Comparison of ENCODE assay signal across 4 cellular contexts in the genomic region with DNA sequence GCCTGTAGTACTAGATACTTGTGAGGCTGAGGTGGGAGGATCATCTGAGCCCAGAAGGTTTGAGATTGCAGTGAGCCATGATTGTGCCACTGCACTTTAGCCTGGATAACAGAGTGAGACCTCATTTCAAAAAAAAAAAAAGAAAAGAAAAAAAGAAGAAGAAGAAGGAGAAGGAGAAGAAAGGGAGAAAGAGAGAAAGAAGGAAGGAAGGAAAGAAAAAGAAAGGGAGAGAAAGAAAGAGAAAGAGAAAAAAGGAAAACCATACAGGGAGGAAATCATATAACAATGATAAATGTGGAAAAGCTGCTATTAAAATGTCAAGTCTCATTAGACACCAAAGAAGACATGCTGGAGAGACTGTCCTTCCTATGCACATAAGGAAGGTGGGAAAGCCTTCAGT.
TF ChIP-seq lines count a peak whose summit lies in the region.

No MANE protein-coding gene starts in this region.

TF ChIP-seq in GM23338, 12 proteins besides CTCF, POLR2A, EP300 and RAD21:
- TF ChIP-seq, protein P1, sequence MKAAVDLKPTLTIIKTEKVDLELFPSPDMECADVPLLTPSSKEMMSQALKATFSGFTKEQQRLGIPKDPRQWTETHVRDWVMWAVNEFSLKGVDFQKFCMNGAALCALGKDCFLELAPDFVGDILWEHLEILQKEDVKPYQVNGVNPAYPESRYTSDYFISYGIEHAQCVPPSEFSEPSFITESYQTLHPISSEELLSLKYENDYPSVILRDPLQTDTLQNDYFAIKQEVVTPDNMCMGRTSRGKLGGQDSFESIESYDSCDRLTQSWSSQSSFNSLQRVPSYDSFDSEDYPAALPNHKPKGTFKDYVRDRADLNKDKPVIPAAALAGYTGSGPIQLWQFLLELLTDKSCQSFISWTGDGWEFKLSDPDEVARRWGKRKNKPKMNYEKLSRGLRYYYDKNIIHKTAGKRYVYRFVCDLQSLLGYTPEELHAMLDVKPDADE (IDR thresholded peaks at IDR 0.05): no peak

TF ChIP-seq in HEK293T, 16 proteins besides CTCF, POLR2A, EP300 and RAD21:
- no peak for TF ChIP-seq FOXA1 (IDR thresholded peaks at IDR 0.05)
- TF ChIP-seq ZNF384 (IDR thresholded peaks at IDR 0.05): no peak
- TF ChIP-seq, protein P2, sequence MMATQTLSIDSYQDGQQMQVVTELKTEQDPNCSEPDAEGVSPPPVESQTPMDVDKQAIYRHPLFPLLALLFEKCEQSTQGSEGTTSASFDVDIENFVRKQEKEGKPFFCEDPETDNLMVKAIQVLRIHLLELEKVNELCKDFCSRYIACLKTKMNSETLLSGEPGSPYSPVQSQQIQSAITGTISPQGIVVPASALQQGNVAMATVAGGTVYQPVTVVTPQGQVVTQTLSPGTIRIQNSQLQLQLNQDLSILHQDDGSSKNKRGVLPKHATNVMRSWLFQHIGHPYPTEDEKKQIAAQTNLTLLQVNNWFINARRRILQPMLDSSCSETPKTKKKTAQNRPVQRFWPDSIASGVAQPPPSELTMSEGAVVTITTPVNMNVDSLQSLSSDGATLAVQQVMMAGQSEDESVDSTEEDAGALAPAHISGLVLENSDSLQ (IDR thresholded peaks at IDR 0.05): peak; percentile 40; the same call in 1 of the 2 replicates
- no peak for TF ChIP-seq HDGF (IDR thresholded peaks at IDR 0.05; ENCODE audit: borderline replicate concordance)

TF ChIP-seq in K562, 482 proteins besides CTCF, POLR2A, EP300 and RAD21 (continues in another document):
- TF ChIP-seq SAFB2 (IDR thresholded peaks at IDR 0.05; ENCODE audit: borderline replicate concordance, low read depth, low read length, severe bottlenecking) (no peak), FOXK2 (conservative IDR thresholded peaks at IDR 0.05 in 1 of 2, IDR thresholded peaks at IDR 0.05 in 1 of 2; ENCODE audit: low read depth in 2 of 2) (0 out of 4 replicates have a peak, but pooled peaks of 1 of the 2 experiments have one; percentile 12), NCOA4 (IDR thresholded peaks at IDR 0.05; ENCODE audit: partially characterized antibody) (no peak), TRIM24 (IDR thresholded peaks at IDR 0.05) (no peak; a peak in 1 of 4 replicates), ZNF507 (tag; conservative IDR thresholded peaks at IDR 0.05) (no peak), SAP30 (IDR thresholded peaks at IDR 0.05; ENCODE audit: borderline replicate concordance, insufficient read depth, low read depth, low read length, poor library complexity, severe bottlenecking) (no peak), HNRNPL (IDR thresholded peaks at IDR 0.05; ENCODE audit: low read depth, low read length) (no peak), ZKSCAN1 (IDR thresholded peaks at IDR 0.05; ENCODE audit: low read depth, low read length) (no peak), ZNF124 (CRISPR knock-in tag; IDR thresholded peaks at IDR 0.05) (no peak), ZNF592 (IDR thresholded peaks at IDR 0.05) (no peak), ARHGAP35 (IDR thresholded peaks at IDR 0.05; ENCODE audit: partially characterized antibody) (peak; percentile 4), ZBTB1 (CRISPR knock-in tag; IDR thresholded peaks at IDR 0.05; ENCODE audit: borderline replicate concordance, low read depth) (no peak), ZNF239 (CRISPR knock-in tag; IDR thresholded peaks at IDR 0.05) (no peak), SRSF3 (IDR thresholded peaks at IDR 0.05; ENCODE audit: insufficient read depth, low read length) (no peak), BRCA1 (IDR thresholded peaks at IDR 0.05) (no peak), BRCA1 (CRISPR knock-in tag; IDR thresholded peaks at IDR 0.05) (no peak), ADNP (tag; IDR thresholded peaks at IDR 0.05) (no peak), CHD4 (IDR thresholded peaks at IDR 0.05; ENCODE audit: insufficient read depth, insufficient replicate concordance, low read depth, low read length, poor library complexity, severe bottlenecking) (no peak), MED1 (CRISPR knock-in tag; IDR thresholded peaks at IDR 0.05; ENCODE audit: borderline replicate concordance) (no peak), BRD4 (IDR thresholded peaks at IDR 0.05) (no peak), CBFA2T3 (IDR thresholded peaks at IDR 0.05) (peak; percentile 62), ZNF764 (CRISPR knock-in tag; IDR thresholded peaks at IDR 0.05; ENCODE audit: low read depth) (no peak)
- TF ChIP-seq, protein P3, sequence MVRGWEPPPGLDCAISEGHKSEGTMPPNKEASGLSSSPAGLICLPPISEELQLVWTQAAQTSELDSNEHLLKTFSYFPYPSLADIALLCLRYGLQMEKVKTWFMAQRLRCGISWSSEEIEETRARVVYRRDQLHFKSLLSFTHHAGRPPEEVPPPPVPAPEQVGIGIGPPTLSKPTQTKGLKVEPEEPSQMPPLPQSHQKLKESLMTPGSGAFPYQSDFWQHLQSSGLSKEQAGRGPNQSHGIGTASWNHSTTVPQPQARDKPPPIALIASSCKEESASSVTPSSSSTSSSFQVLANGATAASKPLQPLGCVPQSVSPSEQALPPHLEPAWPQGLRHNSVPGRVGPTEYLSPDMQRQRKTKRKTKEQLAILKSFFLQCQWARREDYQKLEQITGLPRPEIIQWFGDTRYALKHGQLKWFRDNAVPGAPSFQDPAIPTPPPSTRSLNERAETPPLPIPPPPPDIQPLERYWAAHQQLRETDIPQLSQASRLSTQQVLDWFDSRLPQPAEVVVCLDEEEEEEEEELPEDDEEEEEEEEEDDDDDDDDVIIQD (CRISPR knock-in tag; IDR thresholded peaks at IDR 0.05): no peak
- TF ChIP-seq, protein P4, sequence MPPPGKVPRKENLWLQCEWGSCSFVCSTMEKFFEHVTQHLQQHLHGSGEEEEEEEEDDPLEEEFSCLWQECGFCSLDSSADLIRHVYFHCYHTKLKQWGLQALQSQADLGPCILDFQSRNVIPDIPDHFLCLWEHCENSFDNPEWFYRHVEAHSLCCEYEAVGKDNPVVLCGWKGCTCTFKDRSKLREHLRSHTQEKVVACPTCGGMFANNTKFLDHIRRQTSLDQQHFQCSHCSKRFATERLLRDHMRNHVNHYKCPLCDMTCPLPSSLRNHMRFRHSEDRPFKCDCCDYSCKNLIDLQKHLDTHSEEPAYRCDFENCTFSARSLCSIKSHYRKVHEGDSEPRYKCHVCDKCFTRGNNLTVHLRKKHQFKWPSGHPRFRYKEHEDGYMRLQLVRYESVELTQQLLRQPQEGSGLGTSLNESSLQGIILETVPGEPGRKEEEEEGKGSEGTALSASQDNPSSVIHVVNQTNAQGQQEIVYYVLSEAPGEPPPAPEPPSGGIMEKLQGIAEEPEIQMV (tag; conservative IDR thresholded peaks at IDR 0.05; ENCODE audit: low read depth): no peak

TF ChIP-seq in SK-N-SH treated with all-trans-retinoic acid at 6 μM for 48 hours, 23 proteins besides CTCF, POLR2A, EP300 and RAD21:
- no peak for TF ChIP-seq ESRRG (CRISPR knock-in tag; IDR thresholded peaks at IDR 0.05)
- no peak for TF ChIP-seq ZNF8 (CRISPR knock-in tag; IDR thresholded peaks at IDR 0.05)
- TF ChIP-seq OSR1 (CRISPR knock-in tag; IDR thresholded peaks at IDR 0.05): no peak
- no peak for TF ChIP-seq ARNTL (CRISPR knock-in tag; IDR thresholded peaks at IDR 0.05; ENCODE audit: borderline replicate concordance, low read depth)
- no peak for TF ChIP-seq PPARA (CRISPR knock-in tag; IDR thresholded peaks at IDR 0.05; ENCODE audit: borderline replicate concordance)
- TF ChIP-seq POU6F1 (CRISPR knock-in tag; IDR thresholded peaks at IDR 0.05; ENCODE audit: borderline replicate concordance, low read depth): no peak
- no peak for TF ChIP-seq ZFP30 (CRISPR knock-in tag; IDR thresholded peaks at IDR 0.05)
- TF ChIP-seq ZFP3 (CRISPR knock-in tag; IDR thresholded peaks at IDR 0.05): no peak
- TF ChIP-seq, protein P5, sequence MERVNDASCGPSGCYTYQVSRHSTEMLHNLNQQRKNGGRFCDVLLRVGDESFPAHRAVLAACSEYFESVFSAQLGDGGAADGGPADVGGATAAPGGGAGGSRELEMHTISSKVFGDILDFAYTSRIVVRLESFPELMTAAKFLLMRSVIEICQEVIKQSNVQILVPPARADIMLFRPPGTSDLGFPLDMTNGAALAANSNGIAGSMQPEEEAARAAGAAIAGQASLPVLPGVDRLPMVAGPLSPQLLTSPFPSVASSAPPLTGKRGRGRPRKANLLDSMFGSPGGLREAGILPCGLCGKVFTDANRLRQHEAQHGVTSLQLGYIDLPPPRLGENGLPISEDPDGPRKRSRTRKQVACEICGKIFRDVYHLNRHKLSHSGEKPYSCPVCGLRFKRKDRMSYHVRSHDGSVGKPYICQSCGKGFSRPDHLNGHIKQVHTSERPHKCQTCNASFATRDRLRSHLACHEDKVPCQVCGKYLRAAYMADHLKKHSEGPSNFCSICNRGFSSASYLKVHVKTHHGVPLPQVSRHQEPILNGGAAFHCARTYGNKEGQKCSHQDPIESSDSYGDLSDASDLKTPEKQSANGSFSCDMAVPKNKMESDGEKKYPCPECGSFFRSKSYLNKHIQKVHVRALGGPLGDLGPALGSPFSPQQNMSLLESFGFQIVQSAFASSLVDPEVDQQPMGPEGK (CRISPR knock-in tag; IDR thresholded peaks at IDR 0.05; ENCODE audit: borderline replicate concordance): no peak
- TF ChIP-seq TOX (CRISPR knock-in tag; IDR thresholded peaks at IDR 0.05; ENCODE audit: borderline replicate concordance): no peak
- TF ChIP-seq TSHZ2 (CRISPR knock-in tag; IDR thresholded peaks at IDR 0.05): no peak
- TF ChIP-seq RARB (CRISPR knock-in tag; IDR thresholded peaks at IDR 0.05): no peak
- TF ChIP-seq, protein P6, sequence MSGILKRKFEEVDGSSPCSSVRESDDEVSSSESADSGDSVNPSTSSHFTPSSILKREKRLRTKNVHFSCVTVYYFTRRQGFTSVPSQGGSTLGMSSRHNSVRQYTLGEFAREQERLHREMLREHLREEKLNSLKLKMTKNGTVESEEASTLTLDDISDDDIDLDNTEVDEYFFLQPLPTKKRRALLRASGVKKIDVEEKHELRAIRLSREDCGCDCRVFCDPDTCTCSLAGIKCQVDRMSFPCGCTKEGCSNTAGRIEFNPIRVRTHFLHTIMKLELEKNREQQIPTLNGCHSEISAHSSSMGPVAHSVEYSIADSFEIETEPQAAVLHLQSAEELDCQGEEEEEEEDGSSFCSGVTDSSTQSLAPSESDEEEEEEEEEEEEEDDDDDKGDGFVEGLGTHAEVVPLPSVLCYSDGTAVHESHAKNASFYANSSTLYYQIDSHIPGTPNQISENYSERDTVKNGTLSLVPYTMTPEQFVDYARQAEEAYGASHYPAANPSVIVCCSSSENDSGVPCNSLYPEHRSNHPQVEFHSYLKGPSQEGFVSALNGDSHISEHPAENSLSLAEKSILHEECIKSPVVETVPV (CRISPR knock-in tag; IDR thresholded peaks at IDR 0.05): no peak
- no peak for TF ChIP-seq GLIS3 (CRISPR knock-in tag; IDR thresholded peaks at IDR 0.05)
- TF ChIP-seq SNAI2 (CRISPR knock-in tag; IDR thresholded peaks at IDR 0.05): no peak
- no peak for TF ChIP-seq ZNF70 (CRISPR knock-in tag; IDR thresholded peaks at IDR 0.05)
- TF ChIP-seq, protein P7, sequence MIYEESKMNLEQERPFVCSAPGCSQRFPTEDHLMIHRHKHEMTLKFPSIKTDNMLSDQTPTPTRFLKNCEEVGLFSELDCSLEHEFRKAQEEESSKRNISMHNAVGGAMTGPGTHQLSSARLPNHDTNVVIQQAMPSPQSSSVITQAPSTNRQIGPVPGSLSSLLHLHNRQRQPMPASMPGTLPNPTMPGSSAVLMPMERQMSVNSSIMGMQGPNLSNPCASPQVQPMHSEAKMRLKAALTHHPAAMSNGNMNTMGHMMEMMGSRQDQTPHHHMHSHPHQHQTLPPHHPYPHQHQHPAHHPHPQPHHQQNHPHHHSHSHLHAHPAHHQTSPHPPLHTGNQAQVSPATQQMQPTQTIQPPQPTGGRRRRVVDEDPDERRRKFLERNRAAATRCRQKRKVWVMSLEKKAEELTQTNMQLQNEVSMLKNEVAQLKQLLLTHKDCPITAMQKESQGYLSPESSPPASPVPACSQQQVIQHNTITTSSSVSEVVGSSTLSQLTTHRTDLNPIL (CRISPR knock-in tag; IDR thresholded peaks at IDR 0.05; ENCODE audit: low read depth): no peak
- TF ChIP-seq TCF4 (CRISPR knock-in tag; IDR thresholded peaks at IDR 0.05; ENCODE audit: borderline replicate concordance): no peak
- no peak for TF ChIP-seq ZC3H10 (CRISPR knock-in tag; IDR thresholded peaks at IDR 0.05)
